ENCODE assay signal across 8 cellular contexts in genomic region chr9:120755827-120756434, GRCh38. TPM values are rescaled to one million over a fixed set of nuclear protein-coding genes. Genes with fewer than 3 reads are reported as not detected.
DNase-seq lines count a peak whose midpoint lies in the region; ATAC-seq, FAIRE-seq and TF ChIP-seq lines count a peak whose summit lies in the region.

No MANE protein-coding gene starts in this region.

- H3K36me3 Mint-ChIP-seq in activated T-helper 2 cell treated with anti-CD3 and anti-CD28 coated beads, Interferon-gamma antibody, Interleukin-2, Interleukin-4, amounts not matched to agents 10 μg/mL and 5 μg/mL and 100 μg/mL, durations not matched to agents 14 hours and 24 hours and 36 hours (ENCODE audit: low read depth), result peaks cover 20% of the 10 kb centered on the region

- WGBS in pancreas, 2 donors, result 8 to 9% methylated on average over 6 of the region's 6 CpGs

- peak; percentile 71 to 96 (median 88) for ATAC-seq in pancreas

- FAIRE-seq in pancreas (lab: Jason Lieb, UNC) (no peak), urothelium cell line (lab: Jason Lieb, UNC) (no peak)

- H3K27ac Mint-ChIP-seq in activated T-helper 2 cell treated with anti-CD3 and anti-CD28 coated beads, Interferon-gamma antibody, Interleukin-2, Interleukin-4, amounts not matched to agents 10 μg/mL and 5 μg/mL and 100 μg/mL, durations not matched to agents 14 hours and 24 hours and 36 hours, result no peak overlapping the region

- no peak overlapping the region for H3K4me3 Mint-ChIP-seq in activated T-helper 2 cell treated with anti-CD3 and anti-CD28 coated beads, Interferon-gamma antibody, Interleukin-2, Interleukin-4, amounts not matched to agents 10 μg/mL and 5 μg/mL and 100 μg/mL, durations not matched to agents 14 hours and 24 hours and 36 hours (ENCODE audit: low read depth)

- no peaks in the 10 kb centered on the region for H3K27me3 ChIP-seq in pancreas

- H3K27ac ChIP-seq in pancreas, result no peak overlapping the region

- no peak overlapping the region for H3K4me3 ChIP-seq in pancreas

- H3K4me1 Mint-ChIP-seq in activated T-helper 2 cell treated with anti-CD3 and anti-CD28 coated beads, Interferon-gamma antibody, Interleukin-2, Interleukin-4, amounts not matched to agents 10 μg/mL and 5 μg/mL and 100 μg/mL, durations not matched to agents 14 hours and 24 hours and 36 hours (ENCODE audit: low read depth), result peaks cover 10% of the 10 kb centered on the region

- TF ChIP-seq CTCF in pancreas (IDR thresholded peaks at IDR 0.05), result peak; percentile 76 to 93 (median 88)

- H3K4me1 ChIP-seq in pancreas, result no peaks in the 10 kb centered on the region

- H3K9me3 Mint-ChIP-seq in activated T-helper 2 cell treated with anti-CD3 and anti-CD28 coated beads, Interferon-gamma antibody, Interleukin-2, Interleukin-4, amounts not matched to agents 10 μg/mL and 5 μg/mL and 100 μg/mL, durations not matched to agents 14 hours and 24 hours and 36 hours, result no peaks in the 10 kb centered on the region

- H3K27me3 Mint-ChIP-seq in activated T-helper 2 cell treated with anti-CD3 and anti-CD28 coated beads, Interferon-gamma antibody, Interleukin-2, Interleukin-4, amounts not matched to agents 10 μg/mL and 5 μg/mL and 100 μg/mL, durations not matched to agents 14 hours and 24 hours and 36 hours (ENCODE audit: low read depth), result no peaks in the 10 kb centered on the region

- peaks cover 0 to 2% (median 0%) of the 10 kb centered on the region in 3 donors for H3K36me3 ChIP-seq in pancreas

- H3K9me3 ChIP-seq in pancreas, result no peaks in the 10 kb centered on the region

- intact Hi-C loops in activated T-helper 2 cell treated with anti-CD3 and anti-CD28 coated beads, Interferon-gamma antibody, Interleukin-2, Interleukin-4, amounts not matched to agents 10 μg/mL and 5 μg/mL and 100 μg/mL, durations not matched to agents 14 hours and 24 hours and 36 hours (cut with micrococcal nuclease), result loop anchor here (1.0 to 5.0 kb wide), 6 partner anchors 86 to 316 kb away; partner anchors contain the start of genes CNTRL and PSMD5
- intact Hi-C loops in pancreas (cut with DNase I), result loop anchor here in 1 of 3 donors (10.0 kb wide), 1 partner anchor 179 kb away; no protein-coding TSS in a partner anchor

- DNase-seq in NCI-H524 (lab: John Stamatoyannopoulos, UW) (peak; percentile 28 to 71), NCI-H524 treated with DMSO at 0.1 percent for 48 hours (lab: John Stamatoyannopoulos, UW) (no peak), HS-27A (ENCODE audit: low read depth) (peak; percentile 11), RPMI8226 (peak; percentile 72), foreskin melanocyte (peak; percentile 32), pancreas (peak in 3 of 6 donors; percentile 32 to 72 (median 42)), urothelium cell line (ENCODE audit: low spot score) (peak; percentile 49)
- peak; percentile 50 for DNase-seq in activated T-helper 2 cell treated with anti-CD3 and anti-CD28 coated beads, Interferon-gamma antibody, Interleukin-2, Interleukin-4, amounts not matched to agents 10 μg/mL and 5 μg/mL and 100 μg/mL, durations not matched to agents 14 hours and 24 hours and 36 hours (ENCODE audit: low spot score)

RNA-seq across cellular contexts. Expression of gene FBXW2, which starts 37.3 kb away (rescaled TPM):
- total RNA-seq in activated T-helper 2 cell treated with anti-CD3 and anti-CD28 coated beads, Interferon-gamma antibody, Interleukin-2, Interleukin-4, amounts not matched to agents 10 μg/mL and 5 μg/mL and 100 μg/mL, durations not matched to agents 14 hours and 24 hours and 36 hours, result 79.7 and 80.2 TPM in 2 replicates
- total RNA-seq in pancreas, result 10 to 100 TPM; 19.7 to 35.5 (median 22.8) TPM
- 1 to 10 TPM; 6.4 to 10.0 TPM for polyA plus RNA-seq in pancreas

RNA-seq across cellular contexts. Expression of gene MEGF9, which starts 41.7 kb away (rescaled TPM):
- 5.0 TPM in 2 replicates for total RNA-seq in activated T-helper 2 cell treated with anti-CD3 and anti-CD28 coated beads, Interferon-gamma antibody, Interleukin-2, Interleukin-4, amounts not matched to agents 10 μg/mL and 5 μg/mL and 100 μg/mL, durations not matched to agents 14 hours and 24 hours and 36 hours
- 10 to 100 TPM in 1 of 6 donors, 1 to 10 TPM in 5; 3.0 to 11.0 (median 5.0) TPM for total RNA-seq in pancreas
- polyA plus RNA-seq in pancreas, result 1 to 10 TPM; 1.7 to 5.4 TPM
